11 cellular contexts compared by ENCODE assay signal in genomic region chr11:33753304-33753703, GRCh38. TPM values are rescaled to one million over a fixed set of nuclear protein-coding genes. Genes with fewer than 3 reads are reported as not detected.
DNase-seq lines count a peak whose midpoint lies in the region; ATAC-seq and TF ChIP-seq lines count a peak whose summit lies in the region.
"Had no signal": no experiment of that assay in that cellular context is flagged by ENCODE, and none has a peak within 500 bp of the region (broad histone marks: within the 10 kb centered on the region; RNA-seq: fewer than 3 reads in every experiment).

No MANE protein-coding gene starts in this region.

- H3K4me3 ChIP-seq in GM12865 (ENCODE audit: low read depth, low read length) = no peak overlapping the region
- H3K4me3 ChIP-seq in foreskin fibroblast (ENCODE audit: low read depth in 1 of 2, low read length in 2 of 2) = no peak overlapping the region

- no peak for TF ChIP-seq CTCF in GM12865 (IDR thresholded peaks at IDR 0.05; ENCODE audit: insufficient read depth, low read depth, low read length, missing control alignments)
- no peak for TF ChIP-seq CTCF in foreskin fibroblast (IDR thresholded peaks at IDR 0.05; ENCODE audit: low read depth, low read length)

- peak; percentile 99 for ATAC-seq in GM21390 (IDR thresholded peaks at IDR 0.05; ENCODE audit: unreplicated experiment)
- ATAC-seq in HG03378 (IDR thresholded peaks at IDR 0.05; ENCODE audit: unreplicated experiment) = peak; percentile 99
- ATAC-seq in esophagus mucosa = no peak

- DNase-seq in GM12865 (ENCODE audit: low read depth) = peak; percentile 83
- DNase-seq in foreskin fibroblast = peak; percentile 60 to 78
- DNase-seq in NCI-H146 treated with DMSO at 0.1 percent for 48 hours (lab: John Stamatoyannopoulos, UW; ENCODE audit: unreplicated experiment) = no peak
- no peak for DNase-seq in stimulated activated CD4-positive, alpha-beta T cell treated with anti-CD3 and anti-CD28 coated beads, Interleukin-4, amount 100 ng/mL, for 24 hours
- no peak for DNase-seq in mucosa of gallbladder (ENCODE audit: low spot score)
- DNase-seq: GDM1, islet precursor cell, NCI-H345 had no signal

RNA-seq across cellular contexts. Expression of gene CD59, which starts 17.1 kb away (rescaled TPM):
- total RNA-seq in mucosa of gallbladder (880 TPM), esophagus mucosa (319 TPM)

RNA-seq across cellular contexts. Expression of gene FBXO3, which starts 21.0 kb away (rescaled TPM):
- total RNA-seq in mucosa of gallbladder = 42.1 TPM
- 23.8 TPM for total RNA-seq in esophagus mucosa

RNA-seq across cellular contexts. Expression of gene C11orf91, which starts 52.7 kb away (rescaled TPM):
- total RNA-seq in mucosa of gallbladder = 0.26 TPM
- total RNA-seq in esophagus mucosa = 1.1 TPM

Comparison
In these comparisons a context has a peak if more than half of its experiments do, and no peak if none do; other contexts are left out.
1. DNase-seq: peak in GM12865 (single experiment) and foreskin fibroblast (2 of 2); none in NCI-H146 treated with DMSO at 0.1 percent for 48 hours (single experiment), stimulated activated CD4-positive, alpha-beta T cell treated with anti-CD3 and anti-CD28 coated beads, Interleukin-4, amount 100 ng/mL, for 24 hours (single experiment) and mucosa of gallbladder (single experiment).